In the genomic region with DNA sequence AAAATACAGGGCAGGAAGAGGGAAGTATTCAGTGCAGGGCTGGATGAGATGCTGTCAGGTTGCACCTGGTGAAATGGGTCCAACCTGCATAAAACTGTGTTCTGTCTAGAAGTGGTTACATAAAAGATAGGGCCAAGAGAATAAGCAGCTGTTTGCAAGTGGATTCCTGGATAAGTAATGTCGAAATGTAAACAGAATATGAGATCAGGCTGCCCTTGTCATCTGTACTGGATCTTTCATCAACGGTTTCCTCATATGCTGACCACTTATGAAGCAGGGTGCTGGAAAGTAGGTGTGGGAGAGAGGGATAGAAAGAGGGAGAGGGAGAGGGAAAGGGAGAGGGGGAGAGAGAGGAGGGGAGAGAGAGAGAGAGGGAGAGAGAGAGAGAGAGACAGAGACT, we compare ENCODE assay signal across 22 cellular contexts.
"Had no signal": no experiment of that assay in that cellular context is flagged by ENCODE, and none has a peak within 500 bp of the region (broad histone marks: within the 10 kb centered on the region; RNA-seq: fewer than 3 reads in every experiment).

No MANE protein-coding gene starts in this region.

- H3K27ac ChIP-seq: cardiac muscle cell had no signal

- H3K36me3 ChIP-seq: cardiac muscle cell had no signal

- H3K4me3 Mint-ChIP-seq: activated B cell treated with CpG ODN at 0.5 μM for 24 hours; activated CD4-positive, alpha-beta memory T cell treated with anti-CD3 and anti-CD28 coated beads for 36 hours; activated CD4-positive, alpha-beta T cell treated with anti-CD3 and anti-CD28 coated beads, Interleukin-2, amount 10 ng/mL, durations not matched to agents 7 days and 5 days; activated naive CD8-positive, alpha-beta T cell treated with anti-CD3 and anti-CD28 coated beads, Interleukin-2, amount 50 U/mL, for 24 hours; activated T-cell treated with anti-CD3 and anti-CD28 coated beads, Interleukin-2, amount 50 U/mL, for 4 hours; brain had no signal

- H3K4me1 Mint-ChIP-seq: activated B cell treated with CpG ODN at 0.5 μM for 24 hours; activated CD4-positive, alpha-beta T cell treated with anti-CD3 and anti-CD28 coated beads, Interleukin-2, amount 10 ng/mL, durations not matched to agents 7 days and 5 days; activated naive CD8-positive, alpha-beta T cell treated with anti-CD3 and anti-CD28 coated beads, Interleukin-2, amount 50 U/mL, for 24 hours; brain had no signal

- H3K4me3 ChIP-seq: cardiac muscle cell, K562 had no signal

- H3K27ac Mint-ChIP-seq: activated B cell treated with CpG ODN at 0.5 μM for 24 hours; activated CD4-positive, alpha-beta memory T cell treated with anti-CD3 and anti-CD28 coated beads for 36 hours; activated CD4-positive, alpha-beta T cell treated with anti-CD3 and anti-CD28 coated beads, Interleukin-2, amount 10 ng/mL, durations not matched to agents 7 days and 5 days; activated naive CD4-positive, alpha-beta T cell treated with anti-CD3 and anti-CD28 coated beads, Interleukin-2, amount 50 U/mL, for 72 hours; activated naive CD8-positive, alpha-beta T cell treated with anti-CD3 and anti-CD28 coated beads, Interleukin-2, amount 50 U/mL, for 24 hours; brain had no signal

- H3K36me3 Mint-ChIP-seq: activated CD4-positive, alpha-beta memory T cell treated with anti-CD3 and anti-CD28 coated beads for 36 hours; activated naive CD4-positive, alpha-beta T cell treated with anti-CD3 and anti-CD28 coated beads, Interleukin-2, amount 50 U/mL, for 72 hours; brain had no signal

- H3K27me3 Mint-ChIP-seq: activated B cell treated with CpG ODN at 0.5 μM for 24 hours; activated CD4-positive, alpha-beta T cell treated with anti-CD3 and anti-CD28 coated beads, Interleukin-2, amount 10 ng/mL, durations not matched to agents 7 days and 5 days; activated naive CD8-positive, alpha-beta T cell treated with anti-CD3 and anti-CD28 coated beads, Interleukin-2, amount 50 U/mL, for 24 hours had no signal

- DNase-seq: activated B cell treated with CpG ODN at 0.5 μM for 24 hours; activated CD4-positive, alpha-beta memory T cell treated with anti-CD3 and anti-CD28 coated beads for 36 hours; activated CD4-positive, alpha-beta T cell treated with anti-CD3 and anti-CD28 coated beads, Interleukin-2, amount 10 ng/mL, durations not matched to agents 7 days and 5 days; activated CD8-positive, alpha-beta memory T cell treated with anti-CD3 and anti-CD28 coated beads for 24 hours; activated effector memory CD4-positive, alpha-beta T cell treated with anti-CD3 and anti-CD28 coated beads, Interleukin-2, amount 50 U/mL, for 16 hours; activated naive CD4-positive, alpha-beta T cell treated with Interleukin-2 at 50 U/mL for 16 hours; activated naive CD8-positive, alpha-beta T cell treated with anti-CD3 and anti-CD28 coated beads, Interleukin-2, amount 50 U/mL, for 24 hours; activated T-cell treated with anti-CD3 and anti-CD28 coated beads, Interleukin-2, amount 50 U/mL, for 4 hours; amygdala; Karpas-422; NCI-H1092; NCI-H2081; NCI-H2171 treated with DMSO at 0.1 percent for 48 hours; NCI-H226; NCI-H69; NK-92 treated with Interleukin-12 subunit alpha and Interleukin-12 subunit beta, amount 100 ng/mL, for 24 hours; T-helper 2 cell; T1000 had no signal

- H3K27me3 ChIP-seq: cardiac muscle cell had no signal
